In genomic region chr1:193443886-193444285, GRCh38 we compare ENCODE assay signal across 21 cellular contexts.
A peak's percentile ranks its signal among the peaks of the same experiment; 100 is the strongest.
DNase-seq lines count a peak whose midpoint lies in the region; FAIRE-seq and TF ChIP-seq lines count a peak whose summit lies in the region.
"Had no signal": no experiment of that assay in that cellular context is flagged by ENCODE, and none has a peak within 500 bp of the region (broad histone marks: within the 10 kb centered on the region; RNA-seq: fewer than 3 reads in every experiment).

No MANE protein-coding gene starts in this region.

- H3K36me3 Mint-ChIP-seq in chondrocyte (ENCODE audit: low read depth) = no peaks in the 10 kb centered on the region
- H3K36me3 Mint-ChIP-seq: CD14-positive monocyte had no signal

- DNase-seq in mucosa of gallbladder (ENCODE audit: low spot score) (no peak), chondrocyte (ENCODE audit: low spot score) (no peak)
- DNase-seq: ACHN; BE2C; C1 segment of cervical spinal cord; CD4-positive, alpha-beta memory T cell; CD4-positive, CD25-positive, alpha-beta regulatory T cell; CD8-positive, alpha-beta memory T cell; COR-L47; DMS 273 treated with DMSO at 0.1 percent for 48 hours; DMS153; DMS53; DMS79; DND-41; EL; GF-D8 had no signal

- H3K27ac Mint-ChIP-seq in chondrocyte (ENCODE audit: unreplicated experiment) = no peak overlapping the region
- H3K27ac Mint-ChIP-seq: CD14-positive monocyte; CD4-positive, alpha-beta memory T cell; CD4-positive, CD25-positive, alpha-beta regulatory T cell; CD8-positive, alpha-beta memory T cell had no signal

- peaks cover under 1% of the 10 kb centered on the region for H3K4me1 Mint-ChIP-seq in chondrocyte (ENCODE audit: low read depth)
- H3K4me1 Mint-ChIP-seq: CD14-positive monocyte had no signal

- FAIRE-seq in A204.1 (lab: Jason Lieb, UNC) (peak; percentile 29), TTC549 (lab: Jason Lieb, UNC) (peak; percentile 75), colon (lab: Jason Lieb, UNC) (peak; percentile 31)
- FAIRE-seq: GM12891 had no signal

- H3K27me3 Mint-ChIP-seq in chondrocyte (ENCODE audit: low read depth) = no peaks in the 10 kb centered on the region
- H3K27me3 Mint-ChIP-seq: CD4-positive, alpha-beta memory T cell; CD4-positive, CD25-positive, alpha-beta regulatory T cell had no signal

- no peak for TF ChIP-seq CTCF in chondrocyte (IDR thresholded peaks at IDR 0.05)

- no peak overlapping the region for H3K4me3 Mint-ChIP-seq in chondrocyte (ENCODE audit: unreplicated experiment)
- H3K4me3 Mint-ChIP-seq: CD14-positive monocyte; CD4-positive, alpha-beta memory T cell; CD4-positive, CD25-positive, alpha-beta regulatory T cell; CD8-positive, alpha-beta memory T cell had no signal

- H3K9me3 Mint-ChIP-seq in chondrocyte (ENCODE audit: low read depth) = peaks cover 10% of the 10 kb centered on the region
